In the genomic region with DNA sequence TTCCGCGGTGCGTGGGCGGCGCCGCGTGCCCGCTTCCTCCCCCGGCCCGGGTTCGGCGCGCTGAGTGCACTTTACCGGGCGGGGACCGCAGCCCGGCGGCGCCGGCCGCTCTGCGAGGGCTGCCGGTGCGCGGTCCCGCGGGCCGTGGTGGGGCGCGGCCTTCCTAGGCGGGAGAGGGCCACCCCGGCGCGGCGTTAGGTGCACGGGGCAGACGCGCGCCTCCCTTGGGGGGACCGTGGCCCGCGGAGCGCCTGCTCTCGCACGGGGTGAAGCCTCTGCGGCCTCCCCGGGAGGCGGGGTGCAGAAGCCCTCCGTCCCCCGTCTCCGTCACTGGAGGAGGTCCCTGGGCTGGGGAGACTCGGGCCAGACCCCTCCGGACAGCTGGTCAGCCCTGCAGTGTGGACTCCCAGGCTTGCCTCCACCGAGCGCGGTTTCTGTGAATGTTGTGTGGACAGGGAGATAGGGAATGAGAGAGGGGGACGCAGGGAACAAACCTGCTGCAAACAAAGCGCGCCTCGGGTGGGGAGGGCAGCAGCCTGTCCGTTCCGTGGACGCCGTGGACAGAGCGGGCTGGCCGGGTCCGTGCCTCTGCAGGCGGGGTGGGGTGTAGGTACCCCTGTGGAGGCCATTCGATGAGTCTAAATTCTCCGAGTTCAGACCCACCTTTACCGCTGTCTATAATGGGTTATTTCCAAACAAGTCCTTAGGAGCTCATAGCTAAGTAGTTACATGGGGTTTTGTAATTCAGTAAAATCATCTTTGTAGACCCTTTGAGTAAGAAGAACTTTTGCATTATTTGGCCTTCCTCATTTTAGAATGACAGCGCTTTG, we compare ENCODE assay signal across 8 cellular contexts. TPM values are rescaled to one million over a fixed set of nuclear protein-coding genes. Genes with fewer than 3 reads are reported as not detected.
A peak's percentile ranks its signal among the peaks of the same experiment; 100 is the strongest.
DNase-seq lines count a peak whose midpoint lies in the region; ATAC-seq and TF ChIP-seq lines count a peak whose summit lies in the region.

No MANE protein-coding gene starts in this region.

- peaks cover 3 to 25% (median 13%) of the 10 kb centered on the region in 9 donors for H3K4me1 ChIP-seq in heart right ventricle

- TF ChIP-seq CTCF in heart right ventricle (IDR thresholded peaks at IDR 0.05) (no peak), retinal pigment epithelial cell (conservative IDR thresholded peaks at IDR 0.05; ENCODE audit: low read depth, low read length) (no peak)

- DNase-seq in COLO668 (lab: John Stamatoyannopoulos, UW; ENCODE audit: unreplicated experiment) (peak; percentile 56), heart right ventricle (peak; percentile 19 to 38), retinal pigment epithelial cell (ENCODE audit: low read depth) (no peak), NCI-H1048 (lab: John Stamatoyannopoulos, UW) (no peak)
- no peak for DNase-seq in activated CD4-positive, alpha-beta T cell treated with anti-CD3 and anti-CD28 coated beads for 1 hour

- no peaks in the 10 kb centered on the region for H3K9me3 ChIP-seq in heart right ventricle

- no peaks in the 10 kb centered on the region for H3K27me3 Mint-ChIP-seq in activated T-helper 17 cell treated with anti-CD3 and anti-CD28 coated beads, Interleukin-2, amount 50 U/mL, for 72 hours

- ATAC-seq in GM19455 (IDR thresholded peaks at IDR 0.05; ENCODE audit: unreplicated experiment) (peak; percentile 24), HG03521 (IDR thresholded peaks at IDR 0.05; ENCODE audit: unreplicated experiment) (peak; percentile 23), heart right ventricle (peak in 6 of 8 donors; percentile 1 to 36 (median 8))
- peak; percentile 31 for ATAC-seq in activated T-helper 17 cell treated with anti-CD3 and anti-CD28 coated beads, Interleukin-2, amount 50 U/mL, for 72 hours (replicated peaks)

- H3K27me3 ChIP-seq in heart right ventricle: no peaks in the 10 kb centered on the region

- H3K27ac ChIP-seq in heart right ventricle: peak overlapping the region; percentile 23 to 91 (median 86)

- H3K27ac Mint-ChIP-seq in activated T-helper 17 cell treated with anti-CD3 and anti-CD28 coated beads, Interleukin-2, amount 50 U/mL, for 72 hours: no peak overlapping the region

- peaks cover 23% of the 10 kb centered on the region for H3K36me3 Mint-ChIP-seq in activated T-helper 17 cell treated with anti-CD3 and anti-CD28 coated beads, Interleukin-2, amount 50 U/mL, for 72 hours (ENCODE audit: low read depth)

- H3K4me3 ChIP-seq in heart right ventricle: peak overlapping the region; percentile 68 to 97 (median 92)
- peak overlapping the region; percentile 79 for H3K4me3 ChIP-seq in retinal pigment epithelial cell (ENCODE audit: low read length)

- intact Hi-C loops in heart right ventricle (cut with DNase I): loop anchor here in 2 of 10 donors (10.0 kb wide), 2 partner anchors 88 to 98 kb away; no protein-coding TSS in a partner anchor

- H3K9me3 Mint-ChIP-seq in activated T-helper 17 cell treated with anti-CD3 and anti-CD28 coated beads, Interleukin-2, amount 50 U/mL, for 72 hours: no peaks in the 10 kb centered on the region

- WGBS in heart right ventricle, 2 donors: 1 to 2% methylated on average over 58 to 72 of the region's 72 CpGs

- peaks cover 7% of the 10 kb centered on the region for H3K4me1 Mint-ChIP-seq in activated T-helper 17 cell treated with anti-CD3 and anti-CD28 coated beads, Interleukin-2, amount 50 U/mL, for 72 hours

- peaks cover 0 to 20% (median 0%) of the 10 kb centered on the region in 9 donors for H3K36me3 ChIP-seq in heart right ventricle

- peak overlapping the region; percentile 74 for H3K4me3 Mint-ChIP-seq in activated T-helper 17 cell treated with anti-CD3 and anti-CD28 coated beads, Interleukin-2, amount 50 U/mL, for 72 hours

RNA-seq across cellular contexts. Expression of a gene that starts 0.7 kb away (rescaled TPM):
- 100 to 1,000 TPM; 111 to 139 TPM for total RNA-seq in activated T-helper 17 cell treated with anti-CD3 and anti-CD28 coated beads, Interleukin-2, amount 50 U/mL, for 72 hours
- 10 to 100 TPM; 41.3 to 79.0 (median 49.6) TPM for total RNA-seq in heart right ventricle
- polyA plus RNA-seq in heart right ventricle: 100 to 1,000 TPM in 1 of 2 donors, 10 to 100 TPM in 1; 89.8 to 107 TPM

RNA-seq across cellular contexts. Expression of a gene that starts 17.2 kb away (rescaled TPM):
- 1 to 10 TPM; 5.3 to 6.1 TPM for total RNA-seq in activated T-helper 17 cell treated with anti-CD3 and anti-CD28 coated beads, Interleukin-2, amount 50 U/mL, for 72 hours
- total RNA-seq in heart right ventricle: 100 to 1,000 TPM in 3 of 10 donors, 10 to 100 TPM in 7; 72.4 to 115 (median 92.4) TPM
- 10 to 100 TPM; 48.4 to 93.1 TPM for polyA plus RNA-seq in heart right ventricle

RNA-seq across cellular contexts. Expression of a gene that starts 36.1 kb away (rescaled TPM):
- total RNA-seq in activated T-helper 17 cell treated with anti-CD3 and anti-CD28 coated beads, Interleukin-2, amount 50 U/mL, for 72 hours: 10 to 100 TPM; 45.8 to 47.4 TPM
- total RNA-seq in heart right ventricle: 10 to 100 TPM; 10.3 to 18.7 (median 14.7) TPM
- 10 to 100 TPM; 15.4 to 21.5 TPM for polyA plus RNA-seq in heart right ventricle

RNA-seq across cellular contexts. Expression of a gene that starts 54.1 kb away (rescaled TPM):
- 1 to 10 TPM; 1.1 to 2.0 TPM for total RNA-seq in activated T-helper 17 cell treated with anti-CD3 and anti-CD28 coated beads, Interleukin-2, amount 50 U/mL, for 72 hours
- total RNA-seq in heart right ventricle: 10 to 100 TPM; 16.9 to 42.4 (median 21.7) TPM
- polyA plus RNA-seq in heart right ventricle: 10 to 100 TPM in 1 of 2 donors, 1 to 10 TPM in 1; 8.0 to 16.5 TPM

Comparison
In these comparisons a context has a peak if more than half of its experiments do, and no peak if none do; other contexts are left out.
1. DNase-seq: peak in COLO668 (single experiment) and heart right ventricle (2 of 2); none in retinal pigment epithelial cell (single experiment), NCI-H1048 (single experiment) and activated CD4-positive, alpha-beta T cell treated with anti-CD3 and anti-CD28 coated beads for 1 hour (single experiment).
2. RNA of a gene that starts 17.2 kb away (total RNA-seq): 72.4 to 115 TPM in heart right ventricle; 5.3 to 6.1 TPM in activated T-helper 17 cell treated with anti-CD3 and anti-CD28 coated beads, Interleukin-2, amount 50 U/mL, for 72 hours; every median in the first group is over 10 times any median in the second.
3. Peak in every context shown above with its lines, with median percentiles within 50 percentile points of each other: ATAC-seq.